In genomic region chr9:120868339-120868675, GRCh38 we compare ENCODE assay signal across 8 cellular contexts. TPM values are rescaled to one million over a fixed set of nuclear protein-coding genes. Genes with fewer than 3 reads are reported as not detected.
DNase-seq lines count a peak whose midpoint lies in the region; ATAC-seq and TF ChIP-seq lines count a peak whose summit lies in the region.

No MANE protein-coding gene starts in this region.

- 13 to 26% methylated on average over 9 to 11 of the region's 11 CpGs for WGBS in tibial nerve, 2 donors

- peak; percentile 68 to 80 for TF ChIP-seq EP300 in tibial nerve (IDR thresholded peaks at IDR 0.05)

- ATAC-seq in activated naive CD8-positive, alpha-beta T cell treated with anti-CD3 and anti-CD28 coated beads, Interleukin-2, amount 50 U/mL, for 24 hours: no peak
- no peak for ATAC-seq in left lung

- H3K27me3 ChIP-seq in left lung: no peaks in the 10 kb centered on the region
- no peaks in the 10 kb centered on the region for H3K27me3 ChIP-seq in tibial nerve

- H3K4me3 ChIP-seq in left lung (peak overlapping the region; percentile 35 to 63), tibial nerve (peak overlapping the region; percentile 32 to 58 (median 46))

- H3K4me1 Mint-ChIP-seq in activated naive CD4-positive, alpha-beta T cell treated with anti-CD3 and anti-CD28 coated beads for 36 hours (ENCODE audit: low read depth): peaks cover 44% of the 10 kb centered on the region
- peaks cover 44% of the 10 kb centered on the region for H3K4me1 Mint-ChIP-seq in activated naive CD8-positive, alpha-beta T cell treated with anti-CD3 and anti-CD28 coated beads, Interleukin-2, amount 50 U/mL, for 24 hours

- peak overlapping the region; percentile 60 for H3K4me3 Mint-ChIP-seq in activated naive CD4-positive, alpha-beta T cell treated with anti-CD3 and anti-CD28 coated beads for 36 hours
- H3K4me3 Mint-ChIP-seq in activated naive CD8-positive, alpha-beta T cell treated with anti-CD3 and anti-CD28 coated beads, Interleukin-2, amount 50 U/mL, for 24 hours: peak overlapping the region; percentile 73

- DNase-seq in activated naive CD4-positive, alpha-beta T cell treated with anti-CD3 and anti-CD28 coated beads for 36 hours: no peak
- DNase-seq in activated naive CD4-positive, alpha-beta T cell treated with anti-CD3 and anti-CD28 coated beads, Interleukin-2, amount 50 U/mL, for 16 hours: no peak
- no peak for DNase-seq in activated naive CD8-positive, alpha-beta T cell treated with anti-CD3 and anti-CD28 coated beads, Interleukin-2, amount 50 U/mL, for 24 hours
- no peak for DNase-seq in left lung
- no peak for DNase-seq in tibial nerve (ENCODE audit: low spot score in 2 of 2)
- DNase-seq in DMS 273 treated with DMSO at 0.1 percent for 48 hours (lab: John Stamatoyannopoulos, UW): no peak
- DNase-seq in DMS53 (lab: John Stamatoyannopoulos, UW): no peak
- no peak for DNase-seq in putamen (ENCODE audit: low spot score)

- peaks cover 69% of the 10 kb centered on the region for H3K36me3 Mint-ChIP-seq in activated naive CD4-positive, alpha-beta T cell treated with anti-CD3 and anti-CD28 coated beads for 36 hours (ENCODE audit: low read depth)
- peaks cover 64% of the 10 kb centered on the region for H3K36me3 Mint-ChIP-seq in activated naive CD8-positive, alpha-beta T cell treated with anti-CD3 and anti-CD28 coated beads, Interleukin-2, amount 50 U/mL, for 24 hours (ENCODE audit: low read depth)

- CTCF ChIA-PET in activated naive CD4-positive, alpha-beta T cell treated with anti-CD3 and anti-CD28 coated beads for 36 hours (lab: Charles Lee): interaction anchor here (0.6 to 4.5 kb wide), 16 partner anchors 21 to 452 kb away, joined by 3 to 18 read pairs (median 4); no protein-coding TSS in a partner anchor

- H3K27ac Mint-ChIP-seq in activated naive CD4-positive, alpha-beta T cell treated with anti-CD3 and anti-CD28 coated beads for 36 hours: peak overlapping the region; percentile 41
- peak overlapping the region; percentile 83 for H3K27ac Mint-ChIP-seq in activated naive CD8-positive, alpha-beta T cell treated with anti-CD3 and anti-CD28 coated beads, Interleukin-2, amount 50 U/mL, for 24 hours

- peak overlapping the region; percentile 84 to 87 for H3K27ac ChIP-seq in left lung
- peak overlapping the region; percentile 89 to 96 (median 90) for H3K27ac ChIP-seq in tibial nerve

- no peaks in the 10 kb centered on the region for H3K9me3 Mint-ChIP-seq in activated naive CD4-positive, alpha-beta T cell treated with anti-CD3 and anti-CD28 coated beads for 36 hours
- no peaks in the 10 kb centered on the region for H3K9me3 Mint-ChIP-seq in activated naive CD8-positive, alpha-beta T cell treated with anti-CD3 and anti-CD28 coated beads, Interleukin-2, amount 50 U/mL, for 24 hours

- peaks cover 0 to 21% of the 10 kb centered on the region in 2 donors for H3K4me1 ChIP-seq in left lung
- peaks cover 0 to 21% (median 7%) of the 10 kb centered on the region in 4 donors for H3K4me1 ChIP-seq in tibial nerve

- TF ChIP-seq POLR2A in tibial nerve (IDR thresholded peaks at IDR 0.05): peak in 1 of 2 donors; percentile 40

- intact Hi-C loops in activated naive CD4-positive, alpha-beta T cell treated with anti-CD3 and anti-CD28 coated beads for 36 hours (cut with micrococcal nuclease): loop anchor here (1.0 kb wide), 4 partner anchors 8 to 206 kb away; partner anchors contain the start of gene CNTRL
- intact Hi-C loops in left lung (cut with DNase I): no loop called here

- H3K36me3 ChIP-seq in left lung: peaks cover 0 to 41% of the 10 kb centered on the region in 2 donors
- peaks cover 0 to 57% (median 0%) of the 10 kb centered on the region in 3 donors for H3K36me3 ChIP-seq in tibial nerve

- H3K9me3 ChIP-seq in left lung (no peaks in the 10 kb centered on the region), tibial nerve (no peaks in the 10 kb centered on the region)

- H3K27me3 Mint-ChIP-seq in activated naive CD4-positive, alpha-beta T cell treated with anti-CD3 and anti-CD28 coated beads for 36 hours (ENCODE audit: low read depth): no peaks in the 10 kb centered on the region
- H3K27me3 Mint-ChIP-seq in activated naive CD8-positive, alpha-beta T cell treated with anti-CD3 and anti-CD28 coated beads, Interleukin-2, amount 50 U/mL, for 24 hours: no peaks in the 10 kb centered on the region

- TF ChIP-seq CTCF in left lung (IDR thresholded peaks at IDR 0.05) (no peak), tibial nerve (IDR thresholded peaks at IDR 0.05) (peak in 2 of 5 experiments; percentile 34 to 40)

RNA-seq across cellular contexts. Expression of gene PHF19, which starts 8.7 kb away (rescaled TPM):
- 100 to 1,000 TPM; 289 to 295 TPM for total RNA-seq in activated naive CD4-positive, alpha-beta T cell treated with anti-CD3 and anti-CD28 coated beads for 36 hours
- total RNA-seq in left lung (10 to 100 TPM; 37.0 to 40.2 TPM), tibial nerve (10 to 100 TPM; 31.2 to 61.6 (median 44.3) TPM)

RNA-seq across cellular contexts. Expression of gene PSMD5, which starts 25.6 kb away (rescaled TPM):
- total RNA-seq in activated naive CD4-positive, alpha-beta T cell treated with anti-CD3 and anti-CD28 coated beads for 36 hours: 10 to 100 TPM; 62.1 to 63.5 TPM
- 10 to 100 TPM; 47.3 to 52.1 TPM for total RNA-seq in left lung
- total RNA-seq in tibial nerve: 10 to 100 TPM; 33.9 to 37.7 (median 37.4) TPM

RNA-seq across cellular contexts. Expression of gene TRAF1, which starts 58.3 kb away (rescaled TPM):
- total RNA-seq in activated naive CD4-positive, alpha-beta T cell treated with anti-CD3 and anti-CD28 coated beads for 36 hours: 10 to 100 TPM; 80.6 to 85.0 TPM
- total RNA-seq in left lung (1 to 10 TPM; 4.4 to 6.8 TPM), tibial nerve (10 to 100 TPM; 12.3 to 21.0 (median 19.8) TPM)

Comparison
In these comparisons a context has a peak if more than half of its experiments do, and no peak if none do; other contexts are left out.
1. RNA of gene PHF19, which starts 8.7 kb away (total RNA-seq): 289 to 295 TPM in activated naive CD4-positive, alpha-beta T cell treated with anti-CD3 and anti-CD28 coated beads for 36 hours; 31.2 to 61.6 TPM in tibial nerve and 37.0 to 40.2 TPM in left lung; every median in the first group is over 4 times any median in the second.